ENCODE assay signal across 1 cellular context in the genomic region with DNA sequence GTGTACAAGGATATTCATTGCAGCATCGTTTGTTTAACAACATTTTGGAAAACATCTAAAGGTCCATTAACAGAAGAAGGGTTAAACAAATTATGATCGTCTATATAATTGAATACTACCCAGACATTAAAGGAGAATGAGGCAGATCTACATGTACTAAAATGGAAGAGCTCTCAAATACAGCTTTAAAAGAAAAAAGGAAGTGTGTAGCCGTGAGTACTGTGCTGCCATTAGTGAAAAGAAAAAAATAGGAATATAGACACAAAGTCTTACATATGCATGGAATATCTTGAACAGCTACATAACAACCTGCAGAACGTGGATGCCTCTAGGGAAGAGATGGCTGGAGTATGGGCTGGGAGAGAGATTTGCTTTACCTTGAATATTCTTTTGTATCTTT.
TF ChIP-seq lines count a peak whose summit lies in the region.

No MANE protein-coding gene starts in this region.

TF ChIP-seq in K562, 482 proteins besides CTCF, POLR2A, EP300 and RAD21 (continued from another document):
- TF ChIP-seq HDAC6 (IDR thresholded peaks at IDR 0.05; ENCODE audit: low read depth, low read length) (no peak), POLR3A (IDR thresholded peaks at IDR 0.05; ENCODE audit: borderline replicate concordance, extremely low read depth, insufficient read depth, insufficient read length) (no peak), SPI1 (IDR thresholded peaks at IDR 0.05; ENCODE audit: borderline replicate concordance, low read depth, low read length) (peak; percentile 54; the same call in 1 of the 2 replicates)
